17 cellular contexts compared by ENCODE assay signal in the genomic region with DNA sequence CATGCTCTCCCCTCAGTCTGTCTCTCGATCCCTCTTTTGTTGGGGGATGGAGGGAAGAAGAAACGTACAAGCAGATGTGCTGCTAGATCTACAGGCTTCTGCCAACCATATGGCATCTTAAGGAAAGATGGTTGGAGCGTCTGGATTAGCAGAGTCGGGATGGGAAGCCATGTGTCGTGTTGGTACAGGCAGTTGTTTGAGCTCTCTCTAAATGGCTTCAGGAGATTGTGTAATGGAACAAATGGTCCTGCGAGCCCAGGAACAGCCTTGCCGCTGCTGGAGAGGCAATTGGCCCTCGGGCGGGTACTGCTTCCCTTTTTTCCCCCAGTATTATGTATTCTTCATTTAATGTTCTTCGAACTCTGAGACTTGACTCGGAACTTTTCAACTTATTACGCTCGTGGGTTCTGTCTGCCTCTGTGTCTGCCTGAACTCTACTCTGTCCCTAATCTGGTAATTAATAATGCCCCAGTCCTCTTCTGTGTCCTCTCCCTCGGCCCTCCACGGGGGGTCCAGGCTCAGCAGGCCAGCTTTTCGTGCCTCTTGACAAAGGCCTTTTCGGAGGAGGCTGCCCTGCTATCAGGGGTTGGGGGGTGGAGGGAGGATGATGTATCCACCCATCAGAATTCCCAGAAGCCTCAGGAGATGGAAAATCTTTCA.
DNase-seq lines count a peak whose midpoint lies in the region; ATAC-seq and TF ChIP-seq lines count a peak whose summit lies in the region.
"Had no signal": no experiment of that assay in that cellular context is flagged by ENCODE, and none has a peak within 500 bp of the region (broad histone marks: within the 10 kb centered on the region; RNA-seq: fewer than 3 reads in every experiment).

No MANE protein-coding gene starts in this region.

- peak overlapping the region; percentile 45 for H3K27ac Mint-ChIP-seq in neural crest cell (ENCODE audit: unreplicated experiment)
- no peak overlapping the region for H3K27ac Mint-ChIP-seq in activated CD4-positive, alpha-beta T cell treated with anti-CD3 and anti-CD28 coated beads, Interleukin-2, amount 10 ng/mL, durations not matched to agents 7 days and 5 days
- H3K27ac Mint-ChIP-seq in stimulated activated naive CD8-positive, alpha-beta T cell treated with anti-CD3 and anti-CD28 coated beads, Interleukin-15, amount 100 ng/mL, for 72 hours: no peak overlapping the region
- H3K27ac Mint-ChIP-seq: activated naive CD8-positive, alpha-beta T cell treated with anti-CD3 and anti-CD28 coated beads, Interleukin-2, amount 50 U/mL, for 24 hours had no signal

- DNase-seq in G401 (ENCODE audit: low spot score): peak; percentile 64
- peak; percentile 99 for DNase-seq in NCI-H2171 treated with DMSO at 0.1 percent for 48 hours (lab: John Stamatoyannopoulos, UW)
- no peak for DNase-seq in neural crest cell (ENCODE audit: low read depth, low spot score)
- no peak for DNase-seq in activated CD4-positive, alpha-beta T cell treated with anti-CD3 and anti-CD28 coated beads, Interleukin-2, amount 10 ng/mL, durations not matched to agents 7 days and 5 days
- DNase-seq in stimulated activated naive CD8-positive, alpha-beta T cell treated with anti-CD3 and anti-CD28 coated beads, Interleukin-15, amount 100 ng/mL, for 72 hours: no peak
- no peak for DNase-seq in DMS79 treated with DMSO at 0.1 percent for 48 hours (lab: John Stamatoyannopoulos, UW)
- DNase-seq: activated CD4-positive, CD25-positive, alpha-beta regulatory T cell treated with anti-CD3 and anti-CD28 coated beads, Interleukin-2, amount 50 U/mL, for 72 hours; activated naive CD8-positive, alpha-beta T cell treated with anti-CD3 and anti-CD28 coated beads, Interleukin-2, amount 50 U/mL, for 24 hours; activated T-cell treated with anti-CD3 and anti-CD28 coated beads for 4 hours; kidney glomerular epithelial cell; NCI-H2029 treated with DMSO at 0.1 percent for 48 hours; stimulated activated CD4-positive, alpha-beta T cell treated with anti-CD3 and anti-CD28 coated beads, Interleukin-2, amount 100 ng/mL, for 24 hours had no signal

- POLR2A ChIA-PET in activated CD4-positive, alpha-beta T cell treated with anti-CD3 and anti-CD28 coated beads, Interleukin-2, amount 10 ng/mL, durations not matched to agents 7 days and 5 days (lab: Charles Lee): no interaction called here

- no peaks in the 10 kb centered on the region for H3K9me3 Mint-ChIP-seq in neural crest cell
- H3K9me3 Mint-ChIP-seq in activated CD4-positive, alpha-beta T cell treated with anti-CD3 and anti-CD28 coated beads, Interleukin-2, amount 10 ng/mL, durations not matched to agents 7 days and 5 days: no peaks in the 10 kb centered on the region
- no peaks in the 10 kb centered on the region for H3K9me3 Mint-ChIP-seq in stimulated activated naive CD8-positive, alpha-beta T cell treated with anti-CD3 and anti-CD28 coated beads, Interleukin-15, amount 100 ng/mL, for 72 hours
- H3K9me3 Mint-ChIP-seq: activated naive CD8-positive, alpha-beta T cell treated with anti-CD3 and anti-CD28 coated beads, Interleukin-2, amount 50 U/mL, for 24 hours; central memory CD8-positive, alpha-beta T cell had no signal

- peaks cover 55% of the 10 kb centered on the region for H3K4me1 Mint-ChIP-seq in neural crest cell
- peaks cover 10% of the 10 kb centered on the region for H3K4me1 Mint-ChIP-seq in activated CD4-positive, alpha-beta T cell treated with anti-CD3 and anti-CD28 coated beads, Interleukin-2, amount 10 ng/mL, durations not matched to agents 7 days and 5 days
- H3K4me1 Mint-ChIP-seq in stimulated activated naive CD8-positive, alpha-beta T cell treated with anti-CD3 and anti-CD28 coated beads, Interleukin-15, amount 100 ng/mL, for 72 hours: peaks cover 11% of the 10 kb centered on the region

- CTCF ChIA-PET in activated CD4-positive, alpha-beta T cell treated with anti-CD3 and anti-CD28 coated beads, Interleukin-2, amount 10 ng/mL, durations not matched to agents 7 days and 5 days (lab: Charles Lee): interaction anchor here (1.5 kb wide), 1 partner anchor 8 kb away, joined by 4 read pairs; no protein-coding TSS in a partner anchor

- peaks cover 2% of the 10 kb centered on the region for H3K27me3 Mint-ChIP-seq in neural crest cell (ENCODE audit: low read depth)
- no peaks in the 10 kb centered on the region for H3K27me3 Mint-ChIP-seq in activated CD4-positive, alpha-beta T cell treated with anti-CD3 and anti-CD28 coated beads, Interleukin-2, amount 10 ng/mL, durations not matched to agents 7 days and 5 days
- H3K27me3 Mint-ChIP-seq in stimulated activated naive CD8-positive, alpha-beta T cell treated with anti-CD3 and anti-CD28 coated beads, Interleukin-15, amount 100 ng/mL, for 72 hours: no peaks in the 10 kb centered on the region
- H3K27me3 Mint-ChIP-seq: activated naive CD8-positive, alpha-beta T cell treated with anti-CD3 and anti-CD28 coated beads, Interleukin-2, amount 50 U/mL, for 24 hours; central memory CD8-positive, alpha-beta T cell had no signal

- peak overlapping the region; percentile 42 for H3K27ac ChIP-seq in angular gyrus (ENCODE audit: low read depth, low read length)
- H3K27ac ChIP-seq: BLaER1, epithelial cell of prostate had no signal

- no peak for TF ChIP-seq CTCF in neural crest cell (conservative IDR thresholded peaks at IDR 0.05)

- H3K36me3 Mint-ChIP-seq in neural crest cell (ENCODE audit: low read depth): peaks cover 3% of the 10 kb centered on the region
- no peaks in the 10 kb centered on the region for H3K36me3 Mint-ChIP-seq in activated CD4-positive, alpha-beta T cell treated with anti-CD3 and anti-CD28 coated beads, Interleukin-2, amount 10 ng/mL, durations not matched to agents 7 days and 5 days (ENCODE audit: low read depth)

- in situ Hi-C loops in G401 (cut with HindIII; ENCODE audit: low sequenced_read_pairs): no loop called here

- no peak for ATAC-seq in stimulated activated naive CD8-positive, alpha-beta T cell treated with anti-CD3 and anti-CD28 coated beads, Interleukin-15, amount 100 ng/mL, for 72 hours
- no peak for ATAC-seq in GM18861 (IDR thresholded peaks at IDR 0.05; ENCODE audit: unreplicated experiment)
- ATAC-seq: activated naive CD8-positive, alpha-beta T cell treated with anti-CD3 and anti-CD28 coated beads, Interleukin-2, amount 50 U/mL, for 24 hours had no signal

- H3K4me3 Mint-ChIP-seq in neural crest cell: peak overlapping the region; percentile 56
- no peak overlapping the region for H3K4me3 Mint-ChIP-seq in activated CD4-positive, alpha-beta T cell treated with anti-CD3 and anti-CD28 coated beads, Interleukin-2, amount 10 ng/mL, durations not matched to agents 7 days and 5 days
- no peak overlapping the region for H3K4me3 Mint-ChIP-seq in stimulated activated naive CD8-positive, alpha-beta T cell treated with anti-CD3 and anti-CD28 coated beads, Interleukin-15, amount 100 ng/mL, for 72 hours
- H3K4me3 Mint-ChIP-seq: activated naive CD8-positive, alpha-beta T cell treated with anti-CD3 and anti-CD28 coated beads, Interleukin-2, amount 50 U/mL, for 24 hours; central memory CD8-positive, alpha-beta T cell had no signal

Comparison
In these comparisons a context has a peak if more than half of its experiments do, and no peak if none do; other contexts are left out.
1. DNase-seq: peak in G401 (single experiment) and NCI-H2171 treated with DMSO at 0.1 percent for 48 hours (single experiment); none in neural crest cell (single experiment), activated CD4-positive, alpha-beta T cell treated with anti-CD3 and anti-CD28 coated beads, Interleukin-2, amount 10 ng/mL, durations not matched to agents 7 days and 5 days (single experiment), stimulated activated naive CD8-positive, alpha-beta T cell treated with anti-CD3 and anti-CD28 coated beads, Interleukin-15, amount 100 ng/mL, for 72 hours (0 of 2) and DMS79 treated with DMSO at 0.1 percent for 48 hours (single experiment).